In genomic region chr3:181985386-181985785, GRCh38 we compare ENCODE assay signal across 34 cellular contexts.
"Had no signal": no experiment of that assay in that cellular context is flagged by ENCODE, and none has a peak within 500 bp of the region (broad histone marks: within the 10 kb centered on the region; RNA-seq: fewer than 3 reads in every experiment).

No MANE protein-coding gene starts in this region.

- H3K27me3 ChIP-seq: MG63 had no signal

- H3K4me2 ChIP-seq: KMS-11 had no signal

- H3K4me3 ChIP-seq: MG63 had no signal

- H3K9me3 ChIP-seq: MG63 had no signal

- H3K9ac ChIP-seq: KMS-11 had no signal

- H3K27ac ChIP-seq: KMS-11 had no signal

- H3K36me3 ChIP-seq: MG63 had no signal

- DNase-seq: Kasumi-1, KBM-7, KG1, MG63, MM.1S, MV-4-11, NCI-H1048, NCI-H1092, NCI-H1092 treated with DMSO at 0.1 percent for 48 hours, NCI-H1105, NCI-H1105 treated with DMSO at 0.1 percent for 48 hours, NCI-H1417, NCI-H1417 treated with DMSO at 0.1 percent for 48 hours, NCI-H1436, NCI-H1436 treated with DMSO at 0.1 percent for 48 hours, NCI-H146, NCI-H1694, NCI-H1694 treated with DMSO at 0.1 percent for 48 hours, NCI-H187, NCI-H187 treated with DMSO at 0.1 percent for 48 hours, NCI-H1930, NCI-H2029, NCI-H2029 treated with DMSO at 0.1 percent for 48 hours, NCI-H2081, NCI-H2081 treated with DMSO at 0.1 percent for 48 hours, NCI-H2107, NCI-H2171, NCI-H2171 treated with DMSO at 0.1 percent for 48 hours, NCI-H2227 treated with DMSO at 0.1 percent for 48 hours, NCI-H226, NCI-H345, NCI-H446, NCI-H446 treated with DMSO at 0.1 percent for 48 hours had no signal
